19 cellular contexts compared by ENCODE assay signal in genomic region chr17:50280068-50280467, GRCh38. TPM values are rescaled to one million over a fixed set of nuclear protein-coding genes. Genes with fewer than 3 reads are reported as not detected.
A peak's percentile ranks its signal among the peaks of the same experiment; 100 is the strongest.
DNase-seq lines count a peak whose midpoint lies in the region; ATAC-seq, FAIRE-seq and TF ChIP-seq lines count a peak whose summit lies in the region.
"Had no signal": no experiment of that assay in that cellular context is flagged by ENCODE, and none has a peak within 500 bp of the region (broad histone marks: within the 10 kb centered on the region; RNA-seq: fewer than 3 reads in every experiment).

No MANE protein-coding gene starts in this region.

- H2BK12ac ChIP-seq in H1 (ENCODE audit: low read depth, low read length): peak overlapping the region; percentile 90; the same call in 1 of the 2 replicates

- H2BK15ac ChIP-seq in IMR-90 (ENCODE audit: low read depth, low read length): peak overlapping the region; percentile 79; the same call in 2 of the 3 replicates
- no peak overlapping the region for H2BK15ac ChIP-seq in H1 (ENCODE audit: low read length)

- POLR2A ChIA-PET in activated CD4-positive, alpha-beta memory T cell treated with anti-CD3 and anti-CD28 coated beads for 36 hours (lab: Charles Lee): no interaction called here
- POLR2A ChIA-PET in activated CD4-positive, alpha-beta memory T cell treated with anti-CD3 and anti-CD28 coated beads, Interleukin-2, amount 10 ng/mL, durations not matched to agents 7 days and 5 days (lab: Charles Lee): no interaction called here
- POLR2A ChIA-PET in IMR-90 (lab: Charles Lee; ENCODE audit: unreplicated experiment) (no interaction called here), H1 (lab: Charles Lee; ENCODE audit: partially characterized antibody) (interaction anchor here (1.3 kb wide), 1 partner anchor 8 kb away, joined by 3 read pairs; no protein-coding TSS in a partner anchor)

- H2BK20ac ChIP-seq in IMR-90 (ENCODE audit: low read depth, low read length): no peak overlapping the region
- 0 out of 2 replicates have a peak overlapping the region, but pooled peaks have one; percentile 21 for H2BK20ac ChIP-seq in H1 (ENCODE audit: low read length)

- H2AFZ ChIP-seq in IMR-90 (replicated peaks; ENCODE audit: low read length, poor library complexity): no peak overlapping the region
- H2AFZ ChIP-seq in H1 (ENCODE audit: low read length): no peak overlapping the region

- H4K91ac ChIP-seq in IMR-90 (ENCODE audit: insufficient read depth, low read depth, low read length): 0 out of 2 replicates have a peak overlapping the region, but pooled peaks have one; percentile 75
- no peak overlapping the region for H4K91ac ChIP-seq in H1 (replicated peaks; ENCODE audit: insufficient read length, low read length)

- H3K23me2 ChIP-seq in H1 (ENCODE audit: low read depth, low read length): no peaks in the 10 kb centered on the region

- DNase-seq in activated CD4-positive, alpha-beta memory T cell treated with anti-CD3 and anti-CD28 coated beads for 36 hours: peak; percentile 29
- no peak for DNase-seq in activated CD4-positive, alpha-beta memory T cell treated with anti-CD3 and anti-CD28 coated beads, Interleukin-2, amount 10 ng/mL, durations not matched to agents 7 days and 5 days
- DNase-seq in IMR-90 (no peak), H1 (ENCODE audit: low read depth in 1 of 2, low spot score in 2 of 2) (no peak), osteocyte (ENCODE audit: extremely low spot score, unreplicated experiment) (no peak), Ammon's horn (ENCODE audit: low spot score) (no peak), dermis blood vessel endothelial cell (no peak), GM19238 (ENCODE audit: insufficient read length, low spot score) (no peak)
- DNase-seq: activated CD4-positive, alpha-beta T cell treated with anti-CD3 and anti-CD28 coated beads, Interleukin-2, amount 10 ng/mL, durations not matched to agents 24 days and 14 days; activated naive CD4-positive, alpha-beta T cell treated with Interleukin-2 at 50 U/mL for 16 hours; HFFc6; left cardiac atrium; NCI-H2227 treated with DMSO at 0.1 percent for 48 hours; stimulated activated CD4-positive, alpha-beta T cell treated with anti-CD3 and anti-CD28 coated beads, Interleukin-2, amount 100 ng/mL, for 24 hours; SW 1271; trophoblast cell had no signal

- no peaks in the 10 kb centered on the region for H3K27me3 ChIP-seq in IMR-90 (ENCODE audit: control insufficient read depth, insufficient read depth, low read length)
- H3K27me3 ChIP-seq in H1 (replicated peaks in 1 of 4; ENCODE audit: control insufficient read depth in 3 of 4, extremely low read depth in 1 of 4, insufficient read depth in 3 of 4, low read length in 3 of 4): no peaks in the 10 kb centered on the region

- H3K79me2 ChIP-seq in H1 (ENCODE audit: control insufficient read depth in 1 of 2, insufficient read depth in 2 of 2, low read length in 2 of 2): no peaks in the 10 kb centered on the region; a peak in 1 of 4 replicates

- no peak for TF ChIP-seq POLR2A in IMR-90 (IDR thresholded peaks at IDR 0.05; ENCODE audit: low read depth, low read length)
- TF ChIP-seq POLR2A in H1 (IDR thresholded peaks at IDR 0.05; ENCODE audit: control extremely low read depth in 1 of 2, low read depth in 2 of 2, low read length in 2 of 2): no peak

- H3K36me3 ChIP-seq in IMR-90 (ENCODE audit: control insufficient read depth, insufficient read depth, low read length): peaks cover 29% of the 10 kb centered on the region
- H3K36me3 ChIP-seq in H1 (ENCODE audit: control insufficient read depth in 2 of 4, insufficient read depth in 4 of 4, low read length in 3 of 4): peaks cover 0 to 6% (median 0%) of the 10 kb centered on the region in 4 experiments; a peak in 2 of 8 replicates

- H3K79me1 ChIP-seq in IMR-90 (ENCODE audit: low read depth in 1 of 2, low read length in 2 of 2) (peaks cover 11 to 23% of the 10 kb centered on the region in 2 experiments), H1 (ENCODE audit: low read depth, low read length) (no peaks in the 10 kb centered on the region)

- in situ Hi-C loops in IMR-90 (cut with MboI; ENCODE audit: low sequenced_read_pairs): loop anchor here (10.0 kb wide), 1 partner anchor 105 kb away; no protein-coding TSS in a partner anchor

- no peak overlapping the region for H3K9ac ChIP-seq in IMR-90 (ENCODE audit: low read depth, low read length)
- no peak overlapping the region for H3K9ac ChIP-seq in H1 (replicated peaks in 1 of 4; ENCODE audit: extremely low read depth in 1 of 4, low read depth in 3 of 4, low read length in 3 of 4)

- H3K14ac ChIP-seq in IMR-90 (replicated peaks; ENCODE audit: low read depth, low read length) (no peak overlapping the region), H1 (ENCODE audit: insufficient read length) (no peak overlapping the region)

- H2AK5ac ChIP-seq in IMR-90 (ENCODE audit: low read depth, low read length): peak overlapping the region; percentile 67; the same call in 1 of the 2 replicates
- H2AK5ac ChIP-seq in H1 (ENCODE audit: low read depth, low read length): peak overlapping the region; percentile 93; the same call in 1 of the 2 replicates

- peaks cover 23% of the 10 kb centered on the region for H3K4me1 Mint-ChIP-seq in activated CD4-positive, alpha-beta memory T cell treated with anti-CD3 and anti-CD28 coated beads for 36 hours (ENCODE audit: low read depth)
- H3K4me1 Mint-ChIP-seq in activated CD4-positive, alpha-beta memory T cell treated with anti-CD3 and anti-CD28 coated beads, Interleukin-2, amount 10 ng/mL, durations not matched to agents 7 days and 5 days: peaks cover 33% of the 10 kb centered on the region
- H3K4me1 Mint-ChIP-seq in osteocyte (ENCODE audit: unreplicated experiment): peaks cover 54% of the 10 kb centered on the region

- no peak overlapping the region for H2AK9ac ChIP-seq in IMR-90 (replicated peaks; ENCODE audit: low read depth, low read length, poor library complexity)

- peaks cover 46% of the 10 kb centered on the region for H3K27me3 Mint-ChIP-seq in activated CD4-positive, alpha-beta memory T cell treated with anti-CD3 and anti-CD28 coated beads for 36 hours
- H3K27me3 Mint-ChIP-seq in activated CD4-positive, alpha-beta memory T cell treated with anti-CD3 and anti-CD28 coated beads, Interleukin-2, amount 10 ng/mL, durations not matched to agents 7 days and 5 days: peaks cover 36% of the 10 kb centered on the region
- H3K27me3 Mint-ChIP-seq in osteocyte (ENCODE audit: unreplicated experiment): no peaks in the 10 kb centered on the region

- no peaks in the 10 kb centered on the region for H3K9me3 ChIP-seq in IMR-90 (ENCODE audit: control insufficient read depth, insufficient read depth, low read length)
- H3K9me3 ChIP-seq in H1 (ENCODE audit: insufficient read depth in 2 of 2, low read depth in 1 of 2, low read length in 1 of 2): peaks cover 0 to 7% of the 10 kb centered on the region in 2 experiments; a peak in 2 of 4 replicates

- no peak overlapping the region for H3K4me3 Mint-ChIP-seq in activated CD4-positive, alpha-beta memory T cell treated with anti-CD3 and anti-CD28 coated beads for 36 hours
- H3K4me3 Mint-ChIP-seq in activated CD4-positive, alpha-beta memory T cell treated with anti-CD3 and anti-CD28 coated beads, Interleukin-2, amount 10 ng/mL, durations not matched to agents 7 days and 5 days: no peak overlapping the region
- no peak overlapping the region for H3K4me3 Mint-ChIP-seq in osteocyte (ENCODE audit: unreplicated experiment)
- H3K4me3 Mint-ChIP-seq: activated CD4-positive, alpha-beta T cell treated with anti-CD3 and anti-CD28 coated beads, Interleukin-2, amount 10 ng/mL, durations not matched to agents 24 days and 14 days; stimulated activated naive CD8-positive, alpha-beta T cell treated with anti-CD3 and anti-CD28 coated beads, Interleukin-15, Interleukin-2, amounts not matched to agents 100 ng/mL and 50 ng/mL, for 24 hours had no signal

- H3K9me1 ChIP-seq in IMR-90 (ENCODE audit: insufficient read depth, low read length): peaks cover 28% of the 10 kb centered on the region

- no peak for TF ChIP-seq CTCF in IMR-90 (conservative IDR thresholded peaks at IDR 0.05; ENCODE audit: low read depth, low read length)
- TF ChIP-seq CTCF in H1 (IDR thresholded peaks at IDR 0.05; ENCODE audit: control extremely low read depth in 1 of 3, insufficient read depth in 1 of 3, low read depth in 1 of 3, low read length in 3 of 3): no peak
- no peak for TF ChIP-seq CTCF in osteocyte (IDR thresholded peaks at IDR 0.05)

- no peak overlapping the region for H3K4me3 ChIP-seq in IMR-90 (ENCODE audit: insufficient read depth, low read depth, low read length)
- no peak overlapping the region for H3K4me3 ChIP-seq in H1 (ENCODE audit: extremely low read depth in 1 of 4, insufficient read depth in 2 of 4, low read depth in 3 of 4, low read length in 4 of 4)
- H3K4me3 ChIP-seq: coronary artery had no signal

- WGBS in IMR-90 (ENCODE audit: extremely low coverage in 2 of 2, insufficient read length in 1 of 2), 2 experiments: no CpG with 5 or more reads among the region's 8 CpGs
- WGBS in H1 (ENCODE audit: extremely low coverage in 1 of 2, insufficient coverage in 1 of 2, insufficient read length in 1 of 2, insufficient replicate concordance in 2 of 2, low coverage in 1 of 2, low lambda C conversion rate in 2 of 2, missing lambda C conversion rate in 1 of 2), 2 experiments: 78% methylated on average over 7 of the region's 8 CpGs; no CpG with 5 or more reads in 1 of the 2 experiments

- H4K20me1 ChIP-seq in IMR-90 (ENCODE audit: insufficient read depth, low read length) (no peaks in the 10 kb centered on the region), H1 (replicated peaks in 1 of 2; ENCODE audit: control insufficient read depth in 1 of 2, insufficient read depth in 2 of 2, low read length in 2 of 2) (no peaks in the 10 kb centered on the region)

- BruUV-seq in IMR-90 (replicated peaks; lab: Mats Ljungman, UMichigan): no TSS peak

- H3K9me3 Mint-ChIP-seq in activated CD4-positive, alpha-beta memory T cell treated with anti-CD3 and anti-CD28 coated beads for 36 hours: no peaks in the 10 kb centered on the region
- H3K9me3 Mint-ChIP-seq in activated CD4-positive, alpha-beta memory T cell treated with anti-CD3 and anti-CD28 coated beads, Interleukin-2, amount 10 ng/mL, durations not matched to agents 7 days and 5 days: peaks cover 8% of the 10 kb centered on the region
- no peaks in the 10 kb centered on the region for H3K9me3 Mint-ChIP-seq in osteocyte (ENCODE audit: unreplicated experiment)
- H3K9me3 Mint-ChIP-seq: HFFc6; stimulated activated naive CD8-positive, alpha-beta T cell treated with anti-CD3 and anti-CD28 coated beads, Interleukin-15, Interleukin-2, amounts not matched to agents 100 ng/mL and 50 ng/mL, for 24 hours had no signal

- dilution Hi-C loops in IMR-90 (cut with HindIII; ENCODE audit: low sequenced_read_pairs, unreplicated experiment): no loop called here

- ATAC-seq in IMR-90 (ENCODE audit: low read depth): no peak
- ATAC-seq: left cardiac atrium had no signal

- H3K4ac ChIP-seq in IMR-90 (ENCODE audit: low read depth, low read length): peak overlapping the region; percentile 51; the same call in 1 of the 2 replicates
- H3K4ac ChIP-seq in H1 (replicated peaks; ENCODE audit: insufficient read length, low read depth, low read length): no peak overlapping the region

- intact Hi-C loops in activated CD4-positive, alpha-beta memory T cell treated with anti-CD3 and anti-CD28 coated beads for 36 hours (cut with micrococcal nuclease): no loop called here
- intact Hi-C loops in IMR-90 (cut with micrococcal nuclease): no loop called here

- TF ChIP-seq EP300 in H1 (IDR thresholded peaks at IDR 0.05; ENCODE audit: borderline replicate concordance in 1 of 2, low read depth in 2 of 2, low read length in 2 of 2): no peak

- no peak overlapping the region for H4K5ac ChIP-seq in IMR-90 (ENCODE audit: low read depth, low read length)
- no peak overlapping the region for H4K5ac ChIP-seq in H1 (ENCODE audit: insufficient read length, low read depth, low read length)

- H2BK120ac ChIP-seq in IMR-90 (ENCODE audit: low read depth, low read length): peak overlapping the region; percentile 65; the same call in 1 of the 2 replicates
- H2BK120ac ChIP-seq in H1 (replicated peaks; ENCODE audit: low read depth, low read length): no peak overlapping the region

- peaks cover 17% of the 10 kb centered on the region for H3K4me1 ChIP-seq in IMR-90 (ENCODE audit: control insufficient read depth, insufficient read depth, low read length)
- peaks cover 3 to 25% (median 17%) of the 10 kb centered on the region in 4 experiments; a peak in 6 of 7 replicates for H3K4me1 ChIP-seq in H1 (replicated peaks in 1 of 4; ENCODE audit: control insufficient read depth in 3 of 4, insufficient read depth in 4 of 4, low read length in 3 of 4)

- H3K23ac ChIP-seq in IMR-90 (ENCODE audit: low read depth, low read length): no peak overlapping the region
- H3K23ac ChIP-seq in H1 (ENCODE audit: insufficient read length): no peak overlapping the region

- H4K8ac ChIP-seq in IMR-90 (ENCODE audit: low read depth in 2 of 2, low read length in 2 of 2) (no peak overlapping the region; a peak in 1 of 4 replicates), H1 (ENCODE audit: extremely low read depth, insufficient read depth, low read length) (no peak overlapping the region)

- H3K56ac ChIP-seq in IMR-90 (ENCODE audit: extremely low read depth, insufficient read depth, low read length) (no peak overlapping the region), H1 (replicated peaks; ENCODE audit: insufficient read length, low read depth, low read length) (no peak overlapping the region)

- CTCF ChIA-PET in activated CD4-positive, alpha-beta memory T cell treated with anti-CD3 and anti-CD28 coated beads for 36 hours (lab: Charles Lee): interaction anchor here (1.8 to 15.1 kb wide), 3 partner anchors 11 to 72 kb away, joined by 6 to 324 read pairs (median 164); partner anchors contain the start of gene COL1A1
- CTCF ChIA-PET in activated CD4-positive, alpha-beta memory T cell treated with anti-CD3 and anti-CD28 coated beads, Interleukin-2, amount 10 ng/mL, durations not matched to agents 7 days and 5 days (lab: Charles Lee): interaction anchor here (1.2 kb wide), 1 partner anchor 10 kb away, joined by 3 read pairs; no protein-coding TSS in a partner anchor
- CTCF ChIA-PET in IMR-90 (lab: Yijun Ruan, JAX) (no interaction called here), H1 (lab: Charles Lee; ENCODE audit: partially characterized antibody) (interaction anchor here (0.6 to 41.5 kb wide), 5 partner anchors 11 to 110 kb away, joined by 3 to 1349 read pairs (median 10); partner anchors contain the start of gene COL1A1)

- no peak overlapping the region for H3K27ac Mint-ChIP-seq in activated CD4-positive, alpha-beta memory T cell treated with anti-CD3 and anti-CD28 coated beads for 36 hours
- no peak overlapping the region for H3K27ac Mint-ChIP-seq in activated CD4-positive, alpha-beta memory T cell treated with anti-CD3 and anti-CD28 coated beads, Interleukin-2, amount 10 ng/mL, durations not matched to agents 7 days and 5 days
- H3K27ac Mint-ChIP-seq in osteocyte (ENCODE audit: unreplicated experiment): peak overlapping the region; percentile 85
- H3K27ac Mint-ChIP-seq: activated CD4-positive, alpha-beta T cell treated with anti-CD3 and anti-CD28 coated beads, Interleukin-2, amount 10 ng/mL, durations not matched to agents 24 days and 14 days; stimulated activated naive CD8-positive, alpha-beta T cell treated with anti-CD3 and anti-CD28 coated beads, Interleukin-15, Interleukin-2, amounts not matched to agents 100 ng/mL and 50 ng/mL, for 24 hours had no signal

- no peak for FAIRE-seq in H1 (lab: Jason Lieb, UNC)

- no peak overlapping the region for H3K27ac ChIP-seq in IMR-90 (ENCODE audit: insufficient read depth, low read length)
- H3K27ac ChIP-seq in H1 (ENCODE audit: low read depth, low read length): no peak overlapping the region
- H3K27ac ChIP-seq: coronary artery had no signal

- H3K4me2 ChIP-seq in IMR-90 (ENCODE audit: low read depth, low read length) (no peak overlapping the region), H1 (ENCODE audit: insufficient read depth in 1 of 2, low read depth in 2 of 2, low read length in 2 of 2) (no peak overlapping the region)

- H2BK5ac ChIP-seq in IMR-90 (ENCODE audit: low read depth, low read length, poor library complexity, severe bottlenecking) (no peak overlapping the region), H1 (ENCODE audit: low read depth, low read length) (peak overlapping the region; percentile 87; the same call in 1 of the 2 replicates)

- H3K36me3 Mint-ChIP-seq in activated CD4-positive, alpha-beta memory T cell treated with anti-CD3 and anti-CD28 coated beads for 36 hours: no peaks in the 10 kb centered on the region
- H3K36me3 Mint-ChIP-seq in activated CD4-positive, alpha-beta memory T cell treated with anti-CD3 and anti-CD28 coated beads, Interleukin-2, amount 10 ng/mL, durations not matched to agents 7 days and 5 days (ENCODE audit: low read depth): peaks cover 19% of the 10 kb centered on the region
- peaks cover 30% of the 10 kb centered on the region for H3K36me3 Mint-ChIP-seq in osteocyte (ENCODE audit: unreplicated experiment)

- no peak overlapping the region for H3K18ac ChIP-seq in IMR-90 (ENCODE audit: low read depth, low read length)
- H3K18ac ChIP-seq in H1 (ENCODE audit: extremely low read depth, low read length): peak overlapping the region; percentile 78; the same call in 1 of the 2 replicates

- TF ChIP-seq RAD21 in IMR-90 (IDR thresholded peaks at IDR 0.05; ENCODE audit: low read length): no peak
- TF ChIP-seq RAD21 in H1 (IDR thresholded peaks at IDR 0.05 in 1 of 2, conservative IDR thresholded peaks at IDR 0.05 in 1 of 2; ENCODE audit: low read depth in 2 of 2, low read length in 2 of 2): no peak

RNA-seq across cellular contexts. Expression of gene TMEM92, which starts 5.8 kb away (rescaled TPM):
- under 1 TPM in 1 of 2 experiments, not detected in 1; 0.07 TPM for total RNA-seq in activated CD4-positive, alpha-beta memory T cell treated with anti-CD3 and anti-CD28 coated beads for 36 hours
- total RNA-seq in activated CD4-positive, alpha-beta memory T cell treated with anti-CD3 and anti-CD28 coated beads, Interleukin-2, amount 10 ng/mL, durations not matched to agents 7 days and 5 days: under 1 TPM in 1 of 2 experiments, not detected in 1; 0.08 TPM
- total RNA-seq in IMR-90 (2012; rRNA removed): 0.18 and 0.28 TPM in 2 replicates
- polyA plus RNA-seq in IMR-90 (2012; rRNA removed): 0.86 and 1.7 TPM in 2 replicates
- 0.90 and 1.4 TPM in 2 replicates for polyA plus RNA-seq in IMR-90 (2012; cell fraction: cytosol; rRNA removed)
- 1.0 and 1.1 TPM in 2 replicates for polyA plus RNA-seq in IMR-90 (2012; cell fraction: nucleus; rRNA removed; ENCODE audit: low replicate concordance)
- total RNA-seq in H1 (2021; fragmentation: NEBNext Ultra II Directional; extraction: Animal tissue kit (Norgen Biotek cat#: 25700)): 11.9 and 12.2 TPM in 2 replicates
- 24.8 and 39.2 TPM in 2 replicates for polyA plus RNA-seq in H1 (2011; rRNA removed)
- polyA plus RNA-seq in H1 (2011; cell fraction: cytosol; rRNA removed): 14.9 TPM
- polyA plus RNA-seq in H1 (2011; cell fraction: nucleus; rRNA removed): 13.5 TPM
- polyA plus RNA-seq in H1 (2012, experiment 1 of 2): 12.3 to 17.0 TPM (median 15.6 TPM) in 4 replicates
- 17.9 TPM for polyA plus RNA-seq in H1 (2012, experiment 2 of 2)
- polyA plus RNA-seq in H1 (2013, experiment 1 of 2): 23.2 TPM
- polyA plus RNA-seq in H1 (2013, experiment 2 of 2): 31.1 TPM
- polyA minus RNA-seq in H1 (2011; rRNA and poly(A)+ RNA removed): 6.3 and 10.4 TPM in 2 replicates
- polyA minus RNA-seq in H1 (2011; cell fraction: cytosol; rRNA and poly(A)+ RNA removed): 15.3 TPM
- 12.1 TPM for polyA minus RNA-seq in H1 (2011; cell fraction: nucleus; rRNA and poly(A)+ RNA removed)
- 4.3 and 6.6 TPM in 2 replicates for total RNA-seq in osteocyte
- 0.17 and 0.19 TPM in 2 replicates for total RNA-seq in dermis blood vessel endothelial cell
- total RNA-seq: RPMI7951 had no signal
